Comparison of ENCODE assay signal across 14 cellular contexts in the genomic region with DNA sequence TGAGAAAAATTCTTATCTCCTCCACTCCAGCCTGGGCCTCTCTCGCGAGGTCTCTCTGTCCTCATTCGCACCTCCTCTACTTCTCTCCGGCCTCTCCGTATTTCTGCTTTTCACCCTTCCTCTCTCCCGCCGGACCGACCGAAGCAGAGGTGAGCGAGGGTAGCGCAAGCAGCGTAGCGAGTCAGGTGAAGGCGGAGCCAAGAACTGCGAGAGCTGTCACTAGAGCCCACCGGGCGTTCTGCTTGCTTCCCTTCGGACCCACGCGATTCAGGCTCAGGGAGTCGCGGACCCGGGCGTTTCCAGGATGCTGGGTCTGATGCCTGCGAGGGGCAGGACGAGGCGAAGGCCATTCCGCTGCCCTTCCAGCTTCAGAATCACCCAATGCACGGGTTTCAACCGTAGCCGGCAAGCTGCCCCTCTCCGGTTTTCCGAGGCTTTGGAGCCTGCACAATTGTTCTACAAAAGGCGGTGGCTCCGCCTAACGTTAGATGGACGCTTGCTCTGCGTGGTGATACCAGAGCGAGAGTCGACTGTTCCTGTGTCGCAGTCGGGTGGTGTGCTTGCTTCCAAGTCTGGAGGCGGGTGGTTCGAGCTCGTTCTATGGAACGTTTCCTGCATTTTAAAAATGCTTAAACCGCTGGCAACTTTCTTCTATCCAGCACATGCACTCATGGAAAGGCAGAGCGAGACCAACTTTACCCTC.
DNase-seq lines count a peak whose midpoint lies in the region; ATAC-seq and TF ChIP-seq lines count a peak whose summit lies in the region.
"Had no signal": no experiment of that assay in that cellular context is flagged by ENCODE, and none has a peak within 500 bp of the region (broad histone marks: within the 10 kb centered on the region; RNA-seq: fewer than 3 reads in every experiment).

No MANE protein-coding gene starts in this region.

- 89% methylated on average over 47 of the region's 48 CpGs for WGBS in HUES64
- 2% methylated on average over 12 of the region's 48 CpGs for WGBS in esophagus muscularis mucosa
- WGBS in trophoblast cell (ENCODE audit: extremely low coverage, insufficient coverage, insufficient read length) = no CpG with 5 or more reads among the region's 48 CpGs

- no peak for TF ChIP-seq EP300 in esophagus muscularis mucosa (IDR thresholded peaks at IDR 0.05)

- no peak for ATAC-seq in activated CD4-positive, alpha-beta T cell treated with anti-CD3 and anti-CD28 coated beads for 36 hours
- ATAC-seq in GM18868 (IDR thresholded peaks at IDR 0.05; ENCODE audit: unreplicated experiment) (no peak), HG03457 (IDR thresholded peaks at IDR 0.05; ENCODE audit: unreplicated experiment) (no peak)
- ATAC-seq: right lobe of liver had no signal

- H3K23ac ChIP-seq in trophoblast cell (ENCODE audit: low read length) = no peak overlapping the region

- no peak overlapping the region for H3K4ac ChIP-seq in trophoblast cell (ENCODE audit: low read depth, low read length)

- no peak overlapping the region for H2BK5ac ChIP-seq in trophoblast cell (ENCODE audit: low read depth, low read length, poor library complexity)

- peak overlapping the region; percentile 18 for H4K12ac ChIP-seq in trophoblast cell (ENCODE audit: low read depth, low read length)

- H3K9ac ChIP-seq in HUES64 (ENCODE audit: low read depth, low read length) = no peak overlapping the region
- no peak overlapping the region for H3K9ac ChIP-seq in trophoblast cell (ENCODE audit: low read length)

- H3K36me3 ChIP-seq in HUES64 (ENCODE audit: insufficient read depth, low read length) (no peaks in the 10 kb centered on the region), esophagus muscularis mucosa (no peaks in the 10 kb centered on the region), trophoblast cell (ENCODE audit: control insufficient read depth in 1 of 2, insufficient read depth in 2 of 2, low read length in 2 of 2) (no peaks in the 10 kb centered on the region)
- H3K36me3 ChIP-seq: ascending aorta, right lobe of liver, SJCRH30 had no signal

- peaks cover 13% of the 10 kb centered on the region for H3K4me1 Mint-ChIP-seq in activated CD4-positive, alpha-beta T cell treated with anti-CD3 and anti-CD28 coated beads for 36 hours
- H3K4me1 Mint-ChIP-seq in activated CD4-positive, alpha-beta T cell treated with anti-CD3 and anti-CD28 coated beads, Interleukin-2, amount 10 ng/mL, durations not matched to agents 24 days and 14 days = no peaks in the 10 kb centered on the region

- no peak overlapping the region for H4K91ac ChIP-seq in trophoblast cell (ENCODE audit: low read depth, low read length)

- no peak overlapping the region for H3K18ac ChIP-seq in trophoblast cell (ENCODE audit: low read length)

- DNase-seq in activated CD4-positive, alpha-beta T cell treated with anti-CD3 and anti-CD28 coated beads for 36 hours = peak; percentile 23
- no peak for DNase-seq in activated CD4-positive, alpha-beta T cell treated with anti-CD3 and anti-CD28 coated beads, Interleukin-2, amount 10 ng/mL, durations not matched to agents 24 days and 14 days
- DNase-seq in esophagus muscularis mucosa (ENCODE audit: extremely low spot score) (no peak), trophoblast cell (no peak), medulla oblongata (ENCODE audit: extremely low spot score) (no peak)
- DNase-seq: Calu3, dorsolateral prefrontal cortex, NCI-H2029 treated with DMSO at 0.1 percent for 48 hours, right lobe of liver, SJCRH30 had no signal

- CTCF ChIA-PET in activated CD4-positive, alpha-beta T cell treated with anti-CD3 and anti-CD28 coated beads for 36 hours (lab: Charles Lee) = no interaction called here

- H3K4me2 ChIP-seq in trophoblast cell (ENCODE audit: low read length) = peak overlapping the region; percentile 58

- H3K4me3 Mint-ChIP-seq in activated CD4-positive, alpha-beta T cell treated with anti-CD3 and anti-CD28 coated beads for 36 hours = peak overlapping the region; percentile 32
- no peak overlapping the region for H3K4me3 Mint-ChIP-seq in activated CD4-positive, alpha-beta T cell treated with anti-CD3 and anti-CD28 coated beads, Interleukin-2, amount 10 ng/mL, durations not matched to agents 24 days and 14 days

- no peak overlapping the region for H3K14ac ChIP-seq in trophoblast cell (ENCODE audit: low read length)

- H3K27ac ChIP-seq in HUES64 (ENCODE audit: low read depth, low read length) (no peak overlapping the region), esophagus muscularis mucosa (replicated peaks in 1 of 4) (no peak overlapping the region), trophoblast cell (ENCODE audit: low read depth, low read length) (no peak overlapping the region)
- H3K27ac ChIP-seq: ascending aorta, dorsolateral prefrontal cortex, right lobe of liver, SJCRH30 had no signal

- H3K9me3 ChIP-seq in HUES64 (ENCODE audit: insufficient read depth, low read depth, low read length) (peaks cover 23% of the 10 kb centered on the region), esophagus muscularis mucosa (peaks cover 0 to 3% (median 0%) of the 10 kb centered on the region in 4 donors), trophoblast cell (ENCODE audit: insufficient read depth, low read depth, low read length) (peaks cover 2% of the 10 kb centered on the region)
- H3K9me3 ChIP-seq: ascending aorta, right lobe of liver, SJCRH30 had no signal

- H2AK5ac ChIP-seq in trophoblast cell (ENCODE audit: low read length) = no peak overlapping the region

- no peak for TF ChIP-seq POLR2A in esophagus muscularis mucosa (IDR thresholded peaks at IDR 0.05; ENCODE audit: low read depth)

- peak overlapping the region; percentile 41 for H2AFZ ChIP-seq in trophoblast cell (ENCODE audit: insufficient read depth, low read length, poor library complexity)

- H2BK12ac ChIP-seq in trophoblast cell (ENCODE audit: low read length) = no peak overlapping the region

- H3K27me3 ChIP-seq in HUES64 (ENCODE audit: insufficient read depth, low read length) (peaks cover 96% of the 10 kb centered on the region), esophagus muscularis mucosa (peaks cover 0 to 65% (median 22%) of the 10 kb centered on the region in 4 donors), trophoblast cell (ENCODE audit: insufficient read depth, low read length) (no peaks in the 10 kb centered on the region)
- H3K27me3 ChIP-seq: ascending aorta, right lobe of liver, SJCRH30 had no signal

- H3K27ac Mint-ChIP-seq in activated CD4-positive, alpha-beta T cell treated with anti-CD3 and anti-CD28 coated beads for 36 hours = no peak overlapping the region
- no peak overlapping the region for H3K27ac Mint-ChIP-seq in activated CD4-positive, alpha-beta T cell treated with anti-CD3 and anti-CD28 coated beads, Interleukin-2, amount 10 ng/mL, durations not matched to agents 24 days and 14 days

- H3K27me3 Mint-ChIP-seq in activated CD4-positive, alpha-beta T cell treated with anti-CD3 and anti-CD28 coated beads for 36 hours = peaks cover 80% of the 10 kb centered on the region
- H3K27me3 Mint-ChIP-seq in activated CD4-positive, alpha-beta T cell treated with anti-CD3 and anti-CD28 coated beads, Interleukin-2, amount 10 ng/mL, durations not matched to agents 24 days and 14 days = peaks cover 57% of the 10 kb centered on the region

- intact Hi-C loops in activated CD4-positive, alpha-beta T cell treated with anti-CD3 and anti-CD28 coated beads for 36 hours (cut with DNase I, micrococcal nuclease) = loop anchor here in 1 of 2 experiments (10.0 kb wide), 1 partner anchor 63 kb away; no protein-coding TSS in a partner anchor
- intact Hi-C loops in activated CD4-positive, alpha-beta T cell treated with anti-CD3 and anti-CD28 coated beads, Interleukin-2, amount 10 ng/mL, durations not matched to agents 24 days and 14 days (cut with micrococcal nuclease) = no loop called here
- intact Hi-C loops in esophagus muscularis mucosa (cut with DNase I) = no loop called here

- H3K79me2 ChIP-seq in trophoblast cell (ENCODE audit: control insufficient read depth, insufficient read depth, low read length, poor library complexity) = no peaks in the 10 kb centered on the region

- no peak overlapping the region for H2BK120ac ChIP-seq in trophoblast cell (ENCODE audit: insufficient read depth, low read length, poor library complexity)

- POLR2A ChIA-PET in activated CD4-positive, alpha-beta T cell treated with anti-CD3 and anti-CD28 coated beads for 36 hours (lab: Charles Lee) = no interaction called here

- no peaks in the 10 kb centered on the region for H3K79me1 ChIP-seq in trophoblast cell (ENCODE audit: low read length)

- peak overlapping the region; percentile 49 for H3K4me3 ChIP-seq in HUES64 (ENCODE audit: low read length)
- peak overlapping the region; percentile 5 to 40 (median 28) for H3K4me3 ChIP-seq in esophagus muscularis mucosa
- H3K4me3 ChIP-seq in trophoblast cell (ENCODE audit: low read depth, low read length) = peak overlapping the region; percentile 40
- H3K4me3 ChIP-seq: right lobe of liver, SJCRH30 had no signal

- H3K36me3 Mint-ChIP-seq in activated CD4-positive, alpha-beta T cell treated with anti-CD3 and anti-CD28 coated beads for 36 hours (ENCODE audit: low read depth) = no peaks in the 10 kb centered on the region
- peaks cover 5% of the 10 kb centered on the region for H3K36me3 Mint-ChIP-seq in activated CD4-positive, alpha-beta T cell treated with anti-CD3 and anti-CD28 coated beads, Interleukin-2, amount 10 ng/mL, durations not matched to agents 24 days and 14 days (ENCODE audit: low read depth)

- no peak overlapping the region for H4K8ac ChIP-seq in trophoblast cell (ENCODE audit: low read depth, low read length)

- no peak for TF ChIP-seq CTCF in esophagus muscularis mucosa (IDR thresholded peaks at IDR 0.05)

- H3K4me1 ChIP-seq in HUES64 (ENCODE audit: insufficient read depth, low read length) (no peaks in the 10 kb centered on the region), esophagus muscularis mucosa (peaks cover 0 to 13% (median 8%) of the 10 kb centered on the region in 4 donors), trophoblast cell (ENCODE audit: control insufficient read depth in 1 of 2, insufficient read depth in 2 of 2, low read length in 2 of 2) (no peaks in the 10 kb centered on the region)
- H3K4me1 ChIP-seq: ascending aorta, right lobe of liver, SJCRH30 had no signal

- H3K9me3 Mint-ChIP-seq in activated CD4-positive, alpha-beta T cell treated with anti-CD3 and anti-CD28 coated beads for 36 hours (ENCODE audit: low read depth) = peaks cover under 1% of the 10 kb centered on the region
- H3K9me3 Mint-ChIP-seq in activated CD4-positive, alpha-beta T cell treated with anti-CD3 and anti-CD28 coated beads, Interleukin-2, amount 10 ng/mL, durations not matched to agents 24 days and 14 days = peaks cover 8% of the 10 kb centered on the region
